8 cellular contexts compared by ENCODE assay signal in genomic region chr17:1882836-1883235, GRCh38.
DNase-seq lines count a peak whose midpoint lies in the region; ATAC-seq and TF ChIP-seq lines count a peak whose summit lies in the region.

No MANE protein-coding gene starts in this region.

- no peak for TF ChIP-seq POLR2A in NB4 (IDR thresholded peaks at IDR 0.05; ENCODE audit: extremely low read depth, insufficient read length)

- no peak overlapping the region for H3K4me3 ChIP-seq in NB4 (ENCODE audit: low read depth, low read length)
- no peak overlapping the region for H3K4me3 ChIP-seq in astrocyte of the spinal cord (ENCODE audit: low read depth, low read length)

- ATAC-seq in HG02571 (IDR thresholded peaks at IDR 0.05; ENCODE audit: unreplicated experiment) (no peak), HG03457 (IDR thresholded peaks at IDR 0.05; ENCODE audit: unreplicated experiment) (no peak)

- peak; percentile 20 for DNase-seq in SIG-M5 treated with dmso at 0.1 percent for 504 hours (lab: John Stamatoyannopoulos, UW; ENCODE audit: unreplicated experiment)
- no peak for DNase-seq in SIG-M5 (lab: John Stamatoyannopoulos, UW)
- DNase-seq in NB4 (ENCODE audit: low read depth): peak; percentile 28
- peak; percentile 20 for DNase-seq in astrocyte of the spinal cord (ENCODE audit: low read depth, low spot score)
- peak; percentile 56 for DNase-seq in left kidney (ENCODE audit: low read depth, low spot score)
- DNase-seq in activated CD4-positive, CD25-positive, alpha-beta regulatory T cell (lab: John Stamatoyannopoulos, UW): no peak

- TF ChIP-seq CTCF in NB4 (IDR thresholded peaks at IDR 0.05; ENCODE audit: low read depth, low read length): peak; percentile 33
- peak; percentile 56 for TF ChIP-seq CTCF in astrocyte of the spinal cord (IDR thresholded peaks at IDR 0.05; ENCODE audit: low read depth, low read length)

- in situ Hi-C loops in astrocyte of the spinal cord (cut with HindIII; ENCODE audit: low sequenced_read_pairs): no loop called here

Comparison
In these comparisons a context has a peak if more than half of its experiments do, and no peak if none do; other contexts are left out.
1. DNase-seq: peak in SIG-M5 treated with dmso at 0.1 percent for 504 hours (single experiment), NB4 (single experiment), astrocyte of the spinal cord (single experiment) and left kidney (single experiment); none in SIG-M5 (single experiment) and activated CD4-positive, CD25-positive, alpha-beta regulatory T cell (0 of 4).